In the genomic region with DNA sequence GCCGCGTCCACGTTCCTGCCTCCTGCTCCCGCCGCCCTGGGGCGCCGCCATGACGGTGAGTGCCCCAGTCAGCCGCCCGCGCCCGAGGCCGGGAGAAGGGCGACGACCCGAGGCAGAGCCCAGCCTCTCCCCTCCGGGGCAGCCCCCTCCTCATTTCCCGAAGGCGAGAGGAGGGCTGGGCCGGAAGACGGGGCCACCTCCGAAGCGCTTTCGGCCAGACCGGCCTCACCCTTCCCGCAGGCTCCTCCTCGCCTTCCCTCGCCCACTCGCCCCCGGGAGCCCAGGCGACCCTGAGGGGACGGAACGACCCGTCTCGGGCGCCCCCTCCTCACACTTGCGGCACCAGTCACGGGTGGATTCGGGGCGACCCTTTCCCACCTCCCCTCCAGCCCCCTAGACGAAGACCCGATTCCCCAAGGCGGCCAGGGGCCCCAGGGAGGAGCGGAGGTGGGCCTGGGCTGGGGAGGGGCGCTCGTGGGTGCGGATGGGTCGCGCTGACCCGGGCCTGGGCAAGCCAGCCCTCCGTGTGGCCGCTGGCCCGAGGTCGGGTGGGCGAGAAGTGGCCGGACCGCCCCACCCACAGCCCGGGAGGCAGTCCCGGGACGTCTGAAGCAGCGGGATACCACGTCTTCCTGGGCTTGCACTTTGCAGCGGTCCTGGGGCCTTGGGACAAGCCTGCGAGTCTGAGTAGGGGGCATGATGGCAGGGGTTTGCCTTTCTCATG, we compare ENCODE assay signal across 8 cellular contexts. TPM values are rescaled to one million over a fixed set of nuclear protein-coding genes. Genes with fewer than 3 reads are reported as not detected.
DNase-seq lines count a peak whose midpoint lies in the region; ATAC-seq and TF ChIP-seq lines count a peak whose summit lies in the region.

No MANE protein-coding gene starts in this region.

- peaks cover 38% of the 10 kb centered on the region for H3K4me1 Mint-ChIP-seq in activated CD8-positive, alpha-beta T cell treated with anti-CD3 and anti-CD28 coated beads, Interleukin-2, amount 10 ng/mL, durations not matched to agents 7 days and 5 days (ENCODE audit: low read depth)

- CTCF ChIA-PET in activated CD8-positive, alpha-beta T cell treated with anti-CD3 and anti-CD28 coated beads, Interleukin-2, amount 10 ng/mL, durations not matched to agents 7 days and 5 days (lab: Charles Lee) = no interaction called here

- POLR2A ChIA-PET in activated CD8-positive, alpha-beta T cell treated with anti-CD3 and anti-CD28 coated beads, Interleukin-2, amount 10 ng/mL, durations not matched to agents 7 days and 5 days (lab: Charles Lee) = no interaction called here

- peak; percentile 10 for ATAC-seq in GM19025 (IDR thresholded peaks at IDR 0.05; ENCODE audit: low read depth, unreplicated experiment)
- ATAC-seq in HG03159 (IDR thresholded peaks at IDR 0.05; ENCODE audit: unreplicated experiment) = peak; percentile 29
- no peak for ATAC-seq in activated CD8-positive, alpha-beta T cell treated with anti-CD3 and anti-CD28 coated beads, Interleukin-2, amount 10 ng/mL, durations not matched to agents 7 days and 5 days
- ATAC-seq in foreskin keratinocyte = no peak

- H3K27me3 ChIP-seq in foreskin keratinocyte = no peaks in the 10 kb centered on the region

- TF ChIP-seq CTCF in foreskin keratinocyte (conservative IDR thresholded peaks at IDR 0.05) (no peak), retinal pigment epithelial cell (conservative IDR thresholded peaks at IDR 0.05; ENCODE audit: low read depth, low read length) (no peak)

- peak overlapping the region; percentile 89 for H3K4me3 Mint-ChIP-seq in activated CD8-positive, alpha-beta T cell treated with anti-CD3 and anti-CD28 coated beads, Interleukin-2, amount 10 ng/mL, durations not matched to agents 7 days and 5 days

- peak overlapping the region; percentile 81 for H3K4me3 ChIP-seq in retinal pigment epithelial cell (ENCODE audit: low read length)

- peak overlapping the region; percentile 83 for H3K27ac ChIP-seq in foreskin keratinocyte

- H3K9me3 Mint-ChIP-seq in activated CD8-positive, alpha-beta T cell treated with anti-CD3 and anti-CD28 coated beads, Interleukin-2, amount 10 ng/mL, durations not matched to agents 7 days and 5 days (ENCODE audit: insufficient read depth) = no peaks in the 10 kb centered on the region

- H3K36me3 Mint-ChIP-seq in activated CD8-positive, alpha-beta T cell treated with anti-CD3 and anti-CD28 coated beads, Interleukin-2, amount 10 ng/mL, durations not matched to agents 7 days and 5 days (ENCODE audit: low read depth) = peaks cover 13% of the 10 kb centered on the region

- peak overlapping the region; percentile 88 for H3K27ac Mint-ChIP-seq in activated CD8-positive, alpha-beta T cell treated with anti-CD3 and anti-CD28 coated beads, Interleukin-2, amount 10 ng/mL, durations not matched to agents 7 days and 5 days

- peaks cover 20% of the 10 kb centered on the region for H3K4me1 ChIP-seq in foreskin keratinocyte

- no peak for DNase-seq in activated CD8-positive, alpha-beta T cell treated with anti-CD3 and anti-CD28 coated beads, Interleukin-2, amount 10 ng/mL, durations not matched to agents 7 days and 5 days
- DNase-seq in foreskin keratinocyte (no peak), retinal pigment epithelial cell (ENCODE audit: low read depth) (no peak), NCI-H82 treated with DMSO at 0.1 percent for 48 hours (lab: John Stamatoyannopoulos, UW; ENCODE audit: unreplicated experiment) (no peak), NCI-H524 (lab: John Stamatoyannopoulos, UW) (no peak), NCI-H2081 (lab: John Stamatoyannopoulos, UW) (no peak)

- H3K27me3 Mint-ChIP-seq in activated CD8-positive, alpha-beta T cell treated with anti-CD3 and anti-CD28 coated beads, Interleukin-2, amount 10 ng/mL, durations not matched to agents 7 days and 5 days (ENCODE audit: low read depth) = no peaks in the 10 kb centered on the region

RNA-seq across cellular contexts. Expression of a gene that starts 49.7 kb away (rescaled TPM):
- total RNA-seq in activated CD8-positive, alpha-beta T cell treated with anti-CD3 and anti-CD28 coated beads, Interleukin-2, amount 10 ng/mL, durations not matched to agents 7 days and 5 days = 10 to 100 TPM; 45.2 to 45.8 TPM
- 35.1 and 36.7 TPM in 2 replicates for total RNA-seq in foreskin keratinocyte
- polyA plus RNA-seq in foreskin keratinocyte = 23.6 and 26.8 TPM in 2 replicates

Comparison
In these comparisons a context has a peak if more than half of its experiments do, and no peak if none do; other contexts are left out.
1. ATAC-seq: peak in GM19025 (single experiment) and HG03159 (single experiment); none in activated CD8-positive, alpha-beta T cell treated with anti-CD3 and anti-CD28 coated beads, Interleukin-2, amount 10 ng/mL, durations not matched to agents 7 days and 5 days (single experiment) and foreskin keratinocyte (single experiment).